ENCODE assay signal across 18 cellular contexts in the genomic region with DNA sequence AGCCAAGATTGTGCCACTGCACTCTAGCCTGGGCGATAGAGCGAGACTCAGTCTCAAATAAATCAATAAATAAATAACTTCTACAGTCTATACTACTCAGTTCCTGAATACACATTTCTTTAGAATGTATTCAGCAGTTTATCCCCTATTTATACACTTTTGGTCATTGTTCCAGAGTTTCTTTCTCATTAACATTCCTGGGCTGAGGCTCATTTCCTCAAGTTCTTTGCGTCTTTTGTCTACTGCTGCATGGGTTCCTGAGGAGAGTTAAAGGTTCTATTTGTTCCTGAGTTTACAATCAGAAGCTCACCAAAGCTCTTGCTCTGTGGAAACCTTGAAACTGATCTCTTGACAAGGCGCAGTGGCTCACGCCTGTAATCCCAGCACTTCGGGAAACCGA. TPM values are rescaled to one million over a fixed set of nuclear protein-coding genes. Genes with fewer than 3 reads are reported as not detected.
DNase-seq lines count a peak whose midpoint lies in the region; ATAC-seq and TF ChIP-seq lines count a peak whose summit lies in the region.
"Had no signal": no experiment of that assay in that cellular context is flagged by ENCODE, and none has a peak within 500 bp of the region (broad histone marks: within the 10 kb centered on the region; RNA-seq: fewer than 3 reads in every experiment).

No MANE protein-coding gene starts in this region.

- H3K27me3 ChIP-seq in AG04450 (ENCODE audit: control insufficient read depth, insufficient read depth, low read length), result no peaks in the 10 kb centered on the region
- H3K27me3 ChIP-seq: right lobe of liver, stomach had no signal

- H3K4me1 Mint-ChIP-seq in HFFc6 (ENCODE audit: low read depth), result peaks cover 49% of the 10 kb centered on the region
- H3K4me1 Mint-ChIP-seq: activated naive CD8-positive, alpha-beta T cell treated with anti-CD3 and anti-CD28 coated beads, Interleukin-2, amount 10 ng/mL, durations not matched to agents 7 days and 5 days had no signal

- TF ChIP-seq CTCF in AG04450 (IDR thresholded peaks at IDR 0.05; ENCODE audit: low read depth, low read length) (no peak), HFFc6 (IDR thresholded peaks at IDR 0.05) (no peak), GM20000 (IDR thresholded peaks at IDR 0.05; ENCODE audit: extremely low read depth, missing control alignments) (no peak)

- H3K27ac Mint-ChIP-seq in HFFc6, result peak overlapping the region; percentile 87
- H3K27ac Mint-ChIP-seq: activated naive CD8-positive, alpha-beta T cell treated with anti-CD3 and anti-CD28 coated beads, Interleukin-2, amount 10 ng/mL, durations not matched to agents 7 days and 5 days; effector memory CD8-positive, alpha-beta T cell; mesothelial cell of epicardium had no signal

- no peak for ATAC-seq in GM21529 (IDR thresholded peaks at IDR 0.05; ENCODE audit: unreplicated experiment)
- ATAC-seq: activated T-cell treated with anti-CD3 and anti-CD28 coated beads, Interleukin-2, amount 50 U/mL, for 4 hours; effector memory CD8-positive, alpha-beta T cell had no signal

- no peak overlapping the region for H3K4me3 ChIP-seq in AG04450 (ENCODE audit: low read depth, low read length)
- H3K4me3 ChIP-seq: right lobe of liver, stomach had no signal

- DNase-seq in AG04450 (ENCODE audit: low read depth, low spot score) (peak; percentile 43), HFFc6 (peak; percentile 79), astrocyte of the hippocampus (ENCODE audit: low read depth, low spot score) (peak; percentile 70), hepatic stellate cell (ENCODE audit: low spot score) (peak; percentile 46), GM20000 (ENCODE audit: low spot score) (no peak), NCI-H524 (lab: John Stamatoyannopoulos, UW) (no peak), NCI-H2029 treated with DMSO at 0.1 percent for 48 hours (lab: John Stamatoyannopoulos, UW) (no peak)
- DNase-seq: ACHN; activated CD4-positive, alpha-beta T cell treated with anti-CD3 and anti-CD28 coated beads, Interleukin-2, amount 50 U/mL, for 48 hours; activated naive CD8-positive, alpha-beta T cell treated with anti-CD3 and anti-CD28 coated beads, Interleukin-2, amount 10 ng/mL, durations not matched to agents 7 days and 5 days; activated T-cell treated with anti-CD3 and anti-CD28 coated beads, Interleukin-2, amount 50 U/mL, for 4 hours; effector memory CD8-positive, alpha-beta T cell; NCI-H2029; NCI-H524 treated with DMSO at 0.1 percent for 48 hours; right lobe of liver; stomach had no signal

- no peaks in the 10 kb centered on the region for H3K9me3 Mint-ChIP-seq in HFFc6
- H3K9me3 Mint-ChIP-seq: activated naive CD8-positive, alpha-beta T cell treated with anti-CD3 and anti-CD28 coated beads, Interleukin-2, amount 10 ng/mL, durations not matched to agents 7 days and 5 days; activated T-cell treated with anti-CD3 and anti-CD28 coated beads, Interleukin-2, amount 50 U/mL, for 4 hours; effector memory CD8-positive, alpha-beta T cell; mesothelial cell of epicardium had no signal

- H3K27ac ChIP-seq in AG04450 (ENCODE audit: low read depth, low read length), result peak overlapping the region; percentile 68
- H3K27ac ChIP-seq: right lobe of liver, stomach had no signal

- H3K36me3 Mint-ChIP-seq in HFFc6 (ENCODE audit: low read depth), result peaks cover 26% of the 10 kb centered on the region; the same call in 1 of the 2 replicates
- H3K36me3 Mint-ChIP-seq: activated naive CD8-positive, alpha-beta T cell treated with anti-CD3 and anti-CD28 coated beads, Interleukin-2, amount 10 ng/mL, durations not matched to agents 7 days and 5 days; mesothelial cell of epicardium had no signal

- POLR2A ChIA-PET in AG04450 (lab: Yijun Ruan, JAX), result interaction anchor here (1.0 kb wide), 1 partner anchor 37 kb away, joined by 6 read pairs; no protein-coding TSS in a partner anchor

- peak overlapping the region; percentile 76 for H3K4me3 Mint-ChIP-seq in HFFc6
- H3K4me3 Mint-ChIP-seq: activated naive CD8-positive, alpha-beta T cell treated with anti-CD3 and anti-CD28 coated beads, Interleukin-2, amount 10 ng/mL, durations not matched to agents 7 days and 5 days; activated T-cell treated with anti-CD3 and anti-CD28 coated beads, Interleukin-2, amount 50 U/mL, for 4 hours; effector memory CD8-positive, alpha-beta T cell; mesothelial cell of epicardium had no signal

- H3K27me3 Mint-ChIP-seq in HFFc6 (ENCODE audit: insufficient read depth), result peaks cover 2% of the 10 kb centered on the region; the same call in 1 of the 2 replicates
- H3K27me3 Mint-ChIP-seq: activated naive CD8-positive, alpha-beta T cell treated with anti-CD3 and anti-CD28 coated beads, Interleukin-2, amount 10 ng/mL, durations not matched to agents 7 days and 5 days; effector memory CD8-positive, alpha-beta T cell had no signal

- CTCF ChIA-PET in AG04450 (lab: Charles Lee), result interaction anchor here (1.1 kb wide), 1 partner anchor 125 kb away, joined by 4 read pairs; no protein-coding TSS in a partner anchor

- H3K9me3 ChIP-seq in AG04450 (ENCODE audit: control insufficient read depth, insufficient read depth, low read length), result no peaks in the 10 kb centered on the region
- H3K9me3 ChIP-seq: right lobe of liver, stomach had no signal

RNA-seq across cellular contexts. Expression of gene SASH1, which starts 37.7 kb away (rescaled TPM):
- 26.6 and 27.0 TPM in 2 replicates for polyA plus RNA-seq in AG04450 (2011; rRNA removed)
- 65.3 and 69.5 TPM in 2 replicates for polyA minus RNA-seq in AG04450 (2011; rRNA and poly(A)+ RNA removed)
- 10 to 100 TPM; 66.0 to 91.4 (median 88.4) TPM for total RNA-seq in HFFc6 (2021; fragmentation: NEBNext Ultra II Directional; extraction: Animal tissue kit (Norgen Biotek cat#: 25700))
- total RNA-seq: activated naive CD8-positive, alpha-beta T cell treated with anti-CD3 and anti-CD28 coated beads, Interleukin-2, amount 10 ng/mL, durations not matched to agents 7 days and 5 days had no signal

Comparison
In these comparisons a context has a peak if more than half of its experiments do, and no peak if none do; other contexts are left out.
1. DNase-seq: peak in AG04450 (single experiment), HFFc6 (single experiment), astrocyte of the hippocampus (single experiment) and hepatic stellate cell (single experiment); none in GM20000 (single experiment), NCI-H524 (0 of 2) and NCI-H2029 treated with DMSO at 0.1 percent for 48 hours (single experiment).